ENCODE assay signal across 27 cellular contexts in genomic region chr9:127124792-127125191, GRCh38. TPM values are rescaled to one million over a fixed set of nuclear protein-coding genes. Genes with fewer than 3 reads are reported as not detected.
"Had no signal": no experiment of that assay in that cellular context is flagged by ENCODE, and none has a peak within 500 bp of the region (broad histone marks: within the 10 kb centered on the region; RNA-seq: fewer than 3 reads in every experiment).

No MANE protein-coding gene starts in this region.

- H3K9ac ChIP-seq: parathyroid adenoma had no signal

- H3K4me3 ChIP-seq: coronary artery, dorsolateral prefrontal cortex, gastrocnemius medialis, hepatocyte, left ventricle myocardium inferior, lung, mucosa of descending colon, right atrium auricular region, testis, transverse colon had no signal

- H3K9me3 Mint-ChIP-seq: activated B cell treated with CpG ODN at 0.5 μM for 24 hours; activated naive CD4-positive, alpha-beta T cell treated with anti-CD3 and anti-CD28 coated beads, Interleukin-2, amount 10 ng/mL, durations not matched to agents 7 days and 5 days; activated T-cell treated with anti-CD3 and anti-CD28 coated beads, Interleukin-2, amount 50 U/mL, for 72 hours had no signal

- H3K9me3 ChIP-seq: gastrocnemius medialis, left ventricle myocardium inferior, mucosa of descending colon, right atrium auricular region, testis, transverse colon had no signal

- H3K4me3 Mint-ChIP-seq: activated B cell treated with CpG ODN at 0.5 μM for 24 hours; activated CD4-positive, alpha-beta T cell treated with anti-CD3 and anti-CD28 coated beads for 36 hours; activated naive CD4-positive, alpha-beta T cell treated with anti-CD3 and anti-CD28 coated beads, Interleukin-2, amount 10 ng/mL, durations not matched to agents 7 days and 5 days; activated T-cell treated with anti-CD3 and anti-CD28 coated beads, Interleukin-2, amount 50 U/mL, for 72 hours had no signal

- H3K27ac Mint-ChIP-seq: activated B cell treated with CpG ODN at 0.5 μM for 24 hours; activated CD4-positive, alpha-beta T cell treated with anti-CD3 and anti-CD28 coated beads for 36 hours; activated naive CD4-positive, alpha-beta T cell treated with anti-CD3 and anti-CD28 coated beads, Interleukin-2, amount 10 ng/mL, durations not matched to agents 7 days and 5 days; activated T-cell treated with anti-CD3 and anti-CD28 coated beads, Interleukin-2, amount 50 U/mL, for 72 hours had no signal

- H2AFZ ChIP-seq: hepatocyte, parathyroid adenoma had no signal

- H3K79me2 ChIP-seq: parathyroid adenoma had no signal

- H3K27me3 ChIP-seq: dorsolateral prefrontal cortex, gastrocnemius medialis, hepatocyte, right atrium auricular region, testis, transverse colon had no signal

- H3K27ac ChIP-seq: hepatocyte, left ventricle myocardium inferior, parathyroid adenoma, testis had no signal

- DNase-seq: activated B cell treated with CpG ODN at 0.5 μM for 24 hours; activated CD4-positive, alpha-beta T cell treated with anti-CD3 and anti-CD28 coated beads for 36 hours; activated gamma-delta T cell; activated naive CD4-positive, alpha-beta T cell treated with anti-CD3 and anti-CD28 coated beads, Interleukin-2, amount 10 ng/mL, durations not matched to agents 7 days and 5 days; activated T-cell treated with anti-CD3 and anti-CD28 coated beads for 4 hours; activated T-cell treated with anti-CD3 and anti-CD28 coated beads, Interleukin-2, amount 50 U/mL, for 72 hours; amygdala; cerebellar nuclear complex; dorsolateral prefrontal cortex; effector memory CD4-positive, alpha-beta T cell; gastrocnemius medialis; islet precursor cell; left ventricle myocardium inferior; mesendoderm; mucosa of descending colon; occipital lobe; stimulated activated CD4-positive, alpha-beta T cell treated with anti-CD3 and anti-CD28 coated beads, Interleukin-4, amount 100 ng/mL, for 1 hour; stimulated activated naive CD8-positive, alpha-beta T cell treated with anti-CD3 and anti-CD28 coated beads, Interleukin-15, Interleukin-2, amounts not matched to agents 100 U/mL and 50 U/mL, for 24 hours; T-helper 2 cell; testis; transverse colon had no signal

- H3K4me2 ChIP-seq: hepatocyte had no signal

- H3K36me3 ChIP-seq: gastrocnemius medialis, right atrium auricular region, transverse colon had no signal

- H3K4me1 Mint-ChIP-seq: activated CD4-positive, alpha-beta T cell treated with anti-CD3 and anti-CD28 coated beads for 36 hours had no signal

- ATAC-seq: activated CD4-positive, alpha-beta T cell treated with anti-CD3 and anti-CD28 coated beads for 36 hours; activated T-cell treated with anti-CD3 and anti-CD28 coated beads, Interleukin-2, amount 50 U/mL, for 72 hours; gastrocnemius medialis; mucosa of descending colon; stimulated activated naive CD8-positive, alpha-beta T cell treated with anti-CD3 and anti-CD28 coated beads, Interleukin-15, Interleukin-2, amounts not matched to agents 100 U/mL and 50 U/mL, for 24 hours had no signal

- H3K36me3 Mint-ChIP-seq: activated naive CD4-positive, alpha-beta T cell treated with anti-CD3 and anti-CD28 coated beads, Interleukin-2, amount 10 ng/mL, durations not matched to agents 7 days and 5 days had no signal

RNA-seq across cellular contexts. Expression of gene ANGPTL2, which starts 2.4 kb away (rescaled TPM):
- total RNA-seq: activated B cell treated with CpG ODN at 0.5 μM for 24 hours; activated CD4-positive, alpha-beta T cell treated with anti-CD3 and anti-CD28 coated beads for 36 hours; activated T-cell treated with anti-CD3 and anti-CD28 coated beads, Interleukin-2, amount 50 U/mL, for 72 hours had no signal
- polyA plus RNA-seq: neural cell had no signal
